23 cellular contexts compared by ENCODE assay signal in the genomic region with DNA sequence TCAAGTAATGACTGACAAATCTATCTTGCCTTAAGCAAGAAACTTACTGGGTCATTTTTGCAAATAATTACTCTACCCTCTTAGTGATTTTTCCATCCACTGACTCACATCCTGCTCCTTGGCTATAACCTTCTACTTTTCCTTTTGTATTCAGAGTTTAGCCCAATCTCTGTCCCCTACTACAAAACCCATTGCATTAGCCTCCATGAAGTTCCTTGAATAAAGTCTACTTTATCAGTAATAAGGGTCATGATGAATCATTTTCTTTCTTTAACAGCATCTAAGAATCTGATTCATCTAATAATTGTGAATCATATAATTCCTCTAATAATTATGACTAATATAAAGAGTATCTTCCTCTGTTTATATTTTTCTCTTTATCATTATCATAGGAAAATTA.
DNase-seq lines count a peak whose midpoint lies in the region; ATAC-seq and TF ChIP-seq lines count a peak whose summit lies in the region.
"Had no signal": no experiment of that assay in that cellular context is flagged by ENCODE, and none has a peak within 500 bp of the region (broad histone marks: within the 10 kb centered on the region; RNA-seq: fewer than 3 reads in every experiment).

No MANE protein-coding gene starts in this region.

- no peaks in the 10 kb centered on the region for H3K4me1 ChIP-seq in SK-N-SH (ENCODE audit: control insufficient read depth in 1 of 2, insufficient read depth in 2 of 2, low read depth in 1 of 2, low read length in 1 of 2)

- no peaks in the 10 kb centered on the region for H4K20me1 ChIP-seq in SK-N-SH (ENCODE audit: insufficient read depth)

- no peak overlapping the region for H3K4me2 ChIP-seq in SK-N-SH

- CTCF ChIA-PET in SK-N-SH (lab: Yijun Ruan, JAX) = no interaction called here

- H2AFZ ChIP-seq in SK-N-SH (ENCODE audit: low read depth) = 0 out of 2 replicates have a peak overlapping the region, but pooled peaks have one; percentile 23

- TF ChIP-seq EP300 in SK-N-SH (IDR thresholded peaks at IDR 0.05; ENCODE audit: borderline replicate concordance in 1 of 2, low read depth in 1 of 2, low read length in 1 of 2) = no peak

- ATAC-seq in SK-N-SH treated with all-trans-retinoic acid at 6 μM for 48 hours = no peak
- no peak for ATAC-seq in GM21515 (IDR thresholded peaks at IDR 0.05; ENCODE audit: unreplicated experiment)
- ATAC-seq: CD8-positive, alpha-beta T cell; HepG2 had no signal

- POLR2A ChIA-PET in SK-N-SH (lab: Yijun Ruan, JAX) = no interaction called here

- no peak overlapping the region for H3K4me3 ChIP-seq in SK-N-SH (ENCODE audit: low read depth in 2 of 2, low read length in 1 of 2)
- no peak overlapping the region for H3K4me3 ChIP-seq in cardiac fibroblast (replicated peaks in 1 of 2; ENCODE audit: low read depth in 2 of 2, low read length in 2 of 2)

- H3F3A ChIP-seq in SK-N-SH (replicated peaks; ENCODE audit: insufficient read depth) = peaks cover 13% of the 10 kb centered on the region

- TF ChIP-seq RAD21 in SK-N-SH (IDR thresholded peaks at IDR 0.05; ENCODE audit: low read length) = no peak

- no peaks in the 10 kb centered on the region for H3K9me3 ChIP-seq in SK-N-SH

- no peaks in the 10 kb centered on the region for H3K79me2 ChIP-seq in SK-N-SH (ENCODE audit: insufficient read depth)

- no peaks in the 10 kb centered on the region for H3K27me3 ChIP-seq in SK-N-SH (ENCODE audit: insufficient read depth)

- no peaks in the 10 kb centered on the region for H3K36me3 ChIP-seq in SK-N-SH (replicated peaks in 1 of 2; ENCODE audit: control insufficient read depth in 1 of 2, insufficient read depth in 2 of 2, low read length in 1 of 2)

- H3K9ac ChIP-seq in SK-N-SH = no peak overlapping the region

- DNase-seq in SK-N-SH (no peak), cardiac fibroblast (ENCODE audit: low read depth in 2 of 2) (peak; percentile 2 to 4), foreskin melanocyte (peak; percentile 32), UCSD-AML1 (lab: John Stamatoyannopoulos, UW; ENCODE audit: unreplicated experiment) (no peak), NCI-H345 (lab: John Stamatoyannopoulos, UW) (no peak), DMS153 treated with DMSO at 0.1 percent for 48 hours (lab: John Stamatoyannopoulos, UW; ENCODE audit: unreplicated experiment) (no peak)
- DNase-seq: AML-193; C1 segment of cervical spinal cord; Calu3; CD8-positive, alpha-beta T cell; DMS153; GF-D8; KBM-7; NCI-H1092; NCI-H1436 treated with DMSO at 0.1 percent for 48 hours; NCI-H1930; NCI-H510A treated with DMSO at 0.1 percent for 48 hours; NCI-H748 treated with DMSO at 0.1 percent for 48 hours; SIG-M5 had no signal

- no peak overlapping the region for H3K27ac ChIP-seq in SK-N-SH (ENCODE audit: low read depth in 2 of 2, low read length in 1 of 2)
- H3K27ac ChIP-seq: 22Rv1 had no signal

- no peak for TF ChIP-seq CTCF in SK-N-SH (IDR thresholded peaks at IDR 0.05)
- TF ChIP-seq CTCF in cardiac fibroblast (IDR thresholded peaks at IDR 0.05; ENCODE audit: low read depth, low read length) = no peak

- H3K9me2 ChIP-seq in SK-N-SH = no peaks in the 10 kb centered on the region

TF ChIP-seq in SK-N-SH, 30 proteins besides CTCF, POLR2A, EP300 and RAD21:
- no peak for TF ChIP-seq TEAD4 (IDR thresholded peaks at IDR 0.05; ENCODE audit: borderline replicate concordance, insufficient read depth)
- no peak for TF ChIP-seq TAF1 (IDR thresholded peaks at IDR 0.05; ENCODE audit: borderline replicate concordance, low read depth, low read length)
- TF ChIP-seq, protein P1, sequence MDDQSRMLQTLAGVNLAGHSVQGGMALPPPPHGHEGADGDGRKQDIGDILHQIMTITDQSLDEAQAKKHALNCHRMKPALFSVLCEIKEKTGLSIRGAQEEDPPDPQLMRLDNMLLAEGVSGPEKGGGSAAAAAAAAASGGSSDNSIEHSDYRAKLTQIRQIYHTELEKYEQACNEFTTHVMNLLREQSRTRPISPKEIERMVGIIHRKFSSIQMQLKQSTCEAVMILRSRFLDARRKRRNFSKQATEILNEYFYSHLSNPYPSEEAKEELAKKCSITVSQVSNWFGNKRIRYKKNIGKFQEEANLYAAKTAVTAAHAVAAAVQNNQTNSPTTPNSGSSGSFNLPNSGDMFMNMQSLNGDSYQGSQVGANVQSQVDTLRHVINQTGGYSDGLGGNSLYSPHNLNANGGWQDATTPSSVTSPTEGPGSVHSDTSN (IDR thresholded peaks at IDR 0.05) = no peak
- TF ChIP-seq NFIC (IDR thresholded peaks at IDR 0.05; ENCODE audit: borderline replicate concordance) = no peak
- TF ChIP-seq YY1 (IDR thresholded peaks at IDR 0.05; ENCODE audit: low read depth) = no peak
- TF ChIP-seq NRF1 (IDR thresholded peaks at IDR 0.05; ENCODE audit: low read depth, low read length) = no peak
- TF ChIP-seq POLR2AphosphoS5 (IDR thresholded peaks at IDR 0.05; ENCODE audit: low read depth, low read length) = no peak
- TF ChIP-seq MEF2A (IDR thresholded peaks at IDR 0.05; ENCODE audit: borderline replicate concordance, low read depth) = no peak
- TF ChIP-seq RCOR1 (IDR thresholded peaks at IDR 0.05; ENCODE audit: low read length) = no peak

TF ChIP-seq in SK-N-SH treated with all-trans-retinoic acid at 6 μM for 48 hours, 23 proteins besides CTCF, POLR2A, EP300 and RAD21:
- TF ChIP-seq SNAI2 (CRISPR knock-in tag; IDR thresholded peaks at IDR 0.05) (no peak), ISL1 (CRISPR knock-in tag; IDR thresholded peaks at IDR 0.05) (no peak)

Comparison
In these comparisons a context has a peak if more than half of its experiments do, and no peak if none do; other contexts are left out.
1. DNase-seq: peak in cardiac fibroblast (2 of 2) and foreskin melanocyte (single experiment); none in SK-N-SH (single experiment), UCSD-AML1 (single experiment), NCI-H345 (single experiment) and DMS153 treated with DMSO at 0.1 percent for 48 hours (single experiment).